In genomic region chr1:9448132-9449105, GRCh38 we compare ENCODE assay signal across 13 cellular contexts.
DNase-seq lines count a peak whose midpoint lies in the region; ATAC-seq and TF ChIP-seq lines count a peak whose summit lies in the region.
"Had no signal": no experiment of that assay in that cellular context is flagged by ENCODE, and none has a peak within 500 bp of the region (broad histone marks: within the 10 kb centered on the region; RNA-seq: fewer than 3 reads in every experiment).

No MANE protein-coding gene starts in this region.

- WGBS in right cardiac atrium = 38% methylated on average over 15 of the region's 15 CpGs
- WGBS in smooth muscle cell (ENCODE audit: low lambda C conversion rate) = 29% methylated on average over 15 of the region's 15 CpGs

- H3K27me3 ChIP-seq in HUES6 (ENCODE audit: control insufficient read depth, insufficient read depth, low read length) (no peaks in the 10 kb centered on the region), right cardiac atrium (ENCODE audit: control insufficient read depth, insufficient read depth) (no peaks in the 10 kb centered on the region), smooth muscle cell (ENCODE audit: low read depth) (no peaks in the 10 kb centered on the region)

- H3K9me3 ChIP-seq in HUES6 (ENCODE audit: control insufficient read depth, insufficient read depth, low read depth, low read length) = no peaks in the 10 kb centered on the region
- no peaks in the 10 kb centered on the region for H3K9me3 ChIP-seq in right cardiac atrium (ENCODE audit: control insufficient read depth, low read length)
- H3K9me3 ChIP-seq in smooth muscle cell (replicated peaks; ENCODE audit: low read depth) = no peaks in the 10 kb centered on the region

- H3K79me2 ChIP-seq in smooth muscle cell (ENCODE audit: low read depth) = no peaks in the 10 kb centered on the region

- H3K4me1 ChIP-seq in HUES6 (ENCODE audit: control insufficient read depth, insufficient read depth, low read length) (peaks cover 25% of the 10 kb centered on the region; the same call in 1 of the 2 replicates), right cardiac atrium (ENCODE audit: control insufficient read depth, insufficient read depth, low read length) (peaks cover 8% of the 10 kb centered on the region), smooth muscle cell (ENCODE audit: low read depth) (peaks cover 24% of the 10 kb centered on the region)

- H3K4me3 Mint-ChIP-seq in activated B cell treated with CpG ODN at 0.5 μM for 24 hours = peak overlapping the region; percentile 8
- H3K4me3 Mint-ChIP-seq: activated CD8-positive, alpha-beta T cell treated with anti-CD3 and anti-CD28 coated beads, Interleukin-2, amount 10 ng/mL, durations not matched to agents 7 days and 5 days; activated naive CD8-positive, alpha-beta T cell treated with anti-CD3 and anti-CD28 coated beads for 36 hours had no signal

- ATAC-seq in activated B cell treated with CpG ODN at 0.5 μM for 24 hours (ENCODE audit: low read depth) (peak; percentile 47), right cardiac atrium (no peak)
- ATAC-seq: activated CD8-positive, alpha-beta T cell treated with anti-CD3 and anti-CD28 coated beads, Interleukin-2, amount 10 ng/mL, durations not matched to agents 7 days and 5 days; esophagus mucosa had no signal

- peaks cover 19% of the 10 kb centered on the region for H3F3A ChIP-seq in smooth muscle cell (ENCODE audit: low read depth)

- POLR2A ChIA-PET in activated B cell treated with CpG ODN at 0.5 μM for 24 hours (lab: Charles Lee) = interaction anchor here (0.7 to 1.5 kb wide), 3 partner anchors 18 to 67 kb away, joined by 4 to 7 read pairs (median 4); no protein-coding TSS in a partner anchor

- H3K36me3 ChIP-seq in HUES6 (ENCODE audit: control insufficient read depth, insufficient read depth, low read length) = no peaks in the 10 kb centered on the region
- H3K36me3 ChIP-seq in smooth muscle cell (ENCODE audit: low read depth) = no peaks in the 10 kb centered on the region

- H3K9ac ChIP-seq in HUES6 (ENCODE audit: low read length) (peak overlapping the region; percentile 75), smooth muscle cell (ENCODE audit: low read depth) (peak overlapping the region; percentile 34)

- no peaks in the 10 kb centered on the region for H3K9me3 Mint-ChIP-seq in activated B cell treated with CpG ODN at 0.5 μM for 24 hours
- H3K9me3 Mint-ChIP-seq: activated naive CD8-positive, alpha-beta T cell treated with anti-CD3 and anti-CD28 coated beads for 36 hours had no signal

- H3K4me1 Mint-ChIP-seq in activated B cell treated with CpG ODN at 0.5 μM for 24 hours = peaks cover 13% of the 10 kb centered on the region
- H3K4me1 Mint-ChIP-seq: activated naive CD8-positive, alpha-beta T cell treated with anti-CD3 and anti-CD28 coated beads for 36 hours had no signal

- intact Hi-C loops in activated B cell treated with CpG ODN at 0.5 μM for 24 hours (cut with micrococcal nuclease) = no loop called here
- intact Hi-C loops in right cardiac atrium (cut with DNase I) = loop anchor here in 1 of 4 donors (5.0 kb wide), 1 partner anchor 156 kb away; the partner anchor contains the start of gene SPSB1

- TF ChIP-seq CTCF in activated B cell treated with CpG ODN at 0.5 μM for 24 hours (IDR thresholded peaks at IDR 0.05) = no peak
- TF ChIP-seq CTCF in smooth muscle cell (IDR thresholded peaks at IDR 0.05; ENCODE audit: borderline replicate concordance, insufficient read depth, poor library complexity, severe bottlenecking) = peak; percentile 8

- H3K27me3 Mint-ChIP-seq in activated B cell treated with CpG ODN at 0.5 μM for 24 hours = no peaks in the 10 kb centered on the region

- CTCF ChIA-PET in activated B cell treated with CpG ODN at 0.5 μM for 24 hours (lab: Charles Lee) = no interaction called here

- H3K4me3 ChIP-seq in HUES6 (ENCODE audit: low read depth, low read length) = no peak overlapping the region
- H3K4me3 ChIP-seq in right cardiac atrium (ENCODE audit: low read length) = no peak overlapping the region
- H3K4me3 ChIP-seq in smooth muscle cell = peak overlapping the region; percentile 6

- DNase-seq in activated B cell treated with CpG ODN at 0.5 μM for 24 hours (no peak), right cardiac atrium (peak in 1 of 3 donors; percentile 46), smooth muscle cell (lab: John Stamatoyannopoulos, UW; ENCODE audit: unreplicated experiment) (no peak), HuH-7.5 (ENCODE audit: low spot score) (no peak), NCI-H446 treated with DMSO at 0.1 percent for 48 hours (lab: John Stamatoyannopoulos, UW) (no peak), AG20443 (ENCODE audit: low spot score) (no peak), cerebellum (ENCODE audit: low spot score) (no peak)
- DNase-seq: activated CD8-positive, alpha-beta T cell treated with anti-CD3 and anti-CD28 coated beads, Interleukin-2, amount 10 ng/mL, durations not matched to agents 7 days and 5 days; activated naive CD8-positive, alpha-beta T cell treated with anti-CD3 and anti-CD28 coated beads for 36 hours; left cardiac atrium; NCI-H2107 had no signal

- H3K4me2 ChIP-seq in smooth muscle cell = peak overlapping the region; percentile 81

- H3K36me3 Mint-ChIP-seq in activated B cell treated with CpG ODN at 0.5 μM for 24 hours (ENCODE audit: low read depth) = no peaks in the 10 kb centered on the region
- H3K36me3 Mint-ChIP-seq: activated naive CD8-positive, alpha-beta T cell treated with anti-CD3 and anti-CD28 coated beads for 36 hours had no signal

- H3K27ac Mint-ChIP-seq in activated B cell treated with CpG ODN at 0.5 μM for 24 hours = no peak overlapping the region
- H3K27ac Mint-ChIP-seq: activated CD8-positive, alpha-beta T cell treated with anti-CD3 and anti-CD28 coated beads, Interleukin-2, amount 10 ng/mL, durations not matched to agents 7 days and 5 days; activated naive CD8-positive, alpha-beta T cell treated with anti-CD3 and anti-CD28 coated beads for 36 hours had no signal

- H4K20me1 ChIP-seq in smooth muscle cell (ENCODE audit: low read depth) = no peaks in the 10 kb centered on the region

- peak overlapping the region; percentile 61 for H2AFZ ChIP-seq in smooth muscle cell (ENCODE audit: low read depth)

- H3K27ac ChIP-seq in HUES6 (ENCODE audit: low read depth, low read length) (peak overlapping the region; percentile 63; the same call in 1 of the 2 replicates), right cardiac atrium (ENCODE audit: low read length) (peak overlapping the region; percentile 49), smooth muscle cell (ENCODE audit: low read depth) (peak overlapping the region; percentile 76)
